ENCODE assay signal across 9 cellular contexts in genomic region chr11:14075118-14075601, GRCh38.
DNase-seq lines count a peak whose midpoint lies in the region; ATAC-seq and TF ChIP-seq lines count a peak whose summit lies in the region.
"Had no signal": no experiment of that assay in that cellular context is flagged by ENCODE, and none has a peak within 500 bp of the region (broad histone marks: within the 10 kb centered on the region; RNA-seq: fewer than 3 reads in every experiment).

No MANE protein-coding gene starts in this region.

- no peak for TF ChIP-seq CTCF in WTC11 (IDR thresholded peaks at IDR 0.05)

- peaks cover 26% of the 10 kb centered on the region for H3K4me1 Mint-ChIP-seq in WTC11
- H3K4me1 Mint-ChIP-seq in activated naive CD8-positive, alpha-beta T cell treated with anti-CD3 and anti-CD28 coated beads, Interleukin-2, amount 50 U/mL, for 24 hours: peaks cover 58% of the 10 kb centered on the region

- ATAC-seq in WTC11 (peak; percentile 54), HG02970 (IDR thresholded peaks at IDR 0.05; ENCODE audit: low FRiP score, unreplicated experiment) (no peak)
- peak; percentile 100 for ATAC-seq in activated naive CD8-positive, alpha-beta T cell treated with anti-CD3 and anti-CD28 coated beads, Interleukin-2, amount 50 U/mL, for 24 hours

- no peaks in the 10 kb centered on the region for H3K27me3 Mint-ChIP-seq in WTC11 (ENCODE audit: low read depth)
- H3K27me3 Mint-ChIP-seq in activated naive CD8-positive, alpha-beta T cell treated with anti-CD3 and anti-CD28 coated beads, Interleukin-2, amount 50 U/mL, for 24 hours: no peaks in the 10 kb centered on the region

- intact Hi-C loops in head of caudate nucleus (cut with DNase I) (no loop called here), cardiac septum (cut with DNase I) (no loop called here)

- DNase-seq in ELR (ENCODE audit: low read depth): peak; percentile 8
- DNase-seq in WTC11 (ENCODE audit: low spot score): peak; percentile 23
- peak; percentile 48 for DNase-seq in activated naive CD8-positive, alpha-beta T cell treated with anti-CD3 and anti-CD28 coated beads, Interleukin-2, amount 50 U/mL, for 24 hours
- peak; percentile 7 to 28 for DNase-seq in stimulated activated CD4-positive, alpha-beta T cell treated with anti-CD3 and anti-CD28 coated beads, Interleukin-1b, Interleukin-23, amount 100 ng/mL, for 1 hour (ENCODE audit: low read depth in 2 of 2)
- DNase-seq in head of caudate nucleus: no peak
- no peak for DNase-seq in cardiac septum (ENCODE audit: low spot score)
- no peak for DNase-seq in EL

- CTCF ChIA-PET in WTC11 (lab: Charles Lee): interaction anchor here (0.9 kb wide), 1 partner anchor 104 kb away, joined by 3 read pairs; no protein-coding TSS in a partner anchor

- POLR2A ChIA-PET in WTC11 (lab: Charles Lee): no interaction called here

- H3K27ac Mint-ChIP-seq in WTC11: no peak overlapping the region
- H3K27ac Mint-ChIP-seq in activated naive CD8-positive, alpha-beta T cell treated with anti-CD3 and anti-CD28 coated beads, Interleukin-2, amount 50 U/mL, for 24 hours: peak overlapping the region; percentile 61
- H3K27ac Mint-ChIP-seq: type B pancreatic cell had no signal

- no peaks in the 10 kb centered on the region for H3K9me3 Mint-ChIP-seq in WTC11
- no peaks in the 10 kb centered on the region for H3K9me3 Mint-ChIP-seq in activated naive CD8-positive, alpha-beta T cell treated with anti-CD3 and anti-CD28 coated beads, Interleukin-2, amount 50 U/mL, for 24 hours
- H3K9me3 Mint-ChIP-seq: type B pancreatic cell had no signal

- no peak overlapping the region for H3K4me3 Mint-ChIP-seq in WTC11
- H3K4me3 Mint-ChIP-seq in activated naive CD8-positive, alpha-beta T cell treated with anti-CD3 and anti-CD28 coated beads, Interleukin-2, amount 50 U/mL, for 24 hours: peak overlapping the region; percentile 66
- H3K4me3 Mint-ChIP-seq: type B pancreatic cell had no signal

- no peaks in the 10 kb centered on the region for H3K36me3 Mint-ChIP-seq in WTC11
- H3K36me3 Mint-ChIP-seq in activated naive CD8-positive, alpha-beta T cell treated with anti-CD3 and anti-CD28 coated beads, Interleukin-2, amount 50 U/mL, for 24 hours (ENCODE audit: low read depth): no peaks in the 10 kb centered on the region
- H3K36me3 Mint-ChIP-seq: type B pancreatic cell had no signal

TF ChIP-seq in WTC11, 78 proteins besides CTCF, POLR2A, EP300 and RAD21 (continues in another document):
- TF ChIP-seq MXD4 (CRISPR knock-in tag; IDR thresholded peaks at IDR 0.05; ENCODE audit: borderline replicate concordance) (no peak), AFF4 (CRISPR knock-in tag; IDR thresholded peaks at IDR 0.05; ENCODE audit: borderline replicate concordance) (no peak), CREB1 (CRISPR knock-in tag; IDR thresholded peaks at IDR 0.05) (no peak), CDX4 (CRISPR knock-in tag; IDR thresholded peaks at IDR 0.05; ENCODE audit: borderline replicate concordance) (no peak), ZNF396 (CRISPR knock-in tag; IDR thresholded peaks at IDR 0.05; ENCODE audit: borderline replicate concordance) (no peak), PREB (CRISPR knock-in tag; IDR thresholded peaks at IDR 0.05; ENCODE audit: borderline replicate concordance) (no peak), AR (CRISPR knock-in tag; IDR thresholded peaks at IDR 0.05) (no peak), GRHL2 (CRISPR knock-in tag; IDR thresholded peaks at IDR 0.05; ENCODE audit: insufficient replicate concordance, severe bottlenecking) (no peak)
- TF ChIP-seq, protein P1, sequence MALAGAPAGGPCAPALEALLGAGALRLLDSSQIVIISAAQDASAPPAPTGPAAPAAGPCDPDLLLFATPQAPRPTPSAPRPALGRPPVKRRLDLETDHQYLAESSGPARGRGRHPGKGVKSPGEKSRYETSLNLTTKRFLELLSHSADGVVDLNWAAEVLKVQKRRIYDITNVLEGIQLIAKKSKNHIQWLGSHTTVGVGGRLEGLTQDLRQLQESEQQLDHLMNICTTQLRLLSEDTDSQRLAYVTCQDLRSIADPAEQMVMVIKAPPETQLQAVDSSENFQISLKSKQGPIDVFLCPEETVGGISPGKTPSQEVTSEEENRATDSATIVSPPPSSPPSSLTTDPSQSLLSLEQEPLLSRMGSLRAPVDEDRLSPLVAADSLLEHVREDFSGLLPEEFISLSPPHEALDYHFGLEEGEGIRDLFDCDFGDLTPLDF (CRISPR knock-in tag; IDR thresholded peaks at IDR 0.05): no peak
- TF ChIP-seq, protein P2, sequence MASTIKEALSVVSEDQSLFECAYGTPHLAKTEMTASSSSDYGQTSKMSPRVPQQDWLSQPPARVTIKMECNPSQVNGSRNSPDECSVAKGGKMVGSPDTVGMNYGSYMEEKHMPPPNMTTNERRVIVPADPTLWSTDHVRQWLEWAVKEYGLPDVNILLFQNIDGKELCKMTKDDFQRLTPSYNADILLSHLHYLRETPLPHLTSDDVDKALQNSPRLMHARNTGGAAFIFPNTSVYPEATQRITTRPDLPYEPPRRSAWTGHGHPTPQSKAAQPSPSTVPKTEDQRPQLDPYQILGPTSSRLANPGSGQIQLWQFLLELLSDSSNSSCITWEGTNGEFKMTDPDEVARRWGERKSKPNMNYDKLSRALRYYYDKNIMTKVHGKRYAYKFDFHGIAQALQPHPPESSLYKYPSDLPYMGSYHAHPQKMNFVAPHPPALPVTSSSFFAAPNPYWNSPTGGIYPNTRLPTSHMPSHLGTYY (CRISPR knock-in tag; IDR thresholded peaks at IDR 0.05): no peak

Comparison
In these comparisons a context has a peak if more than half of its experiments do, and no peak if none do; other contexts are left out.
1. DNase-seq: peak in ELR (single experiment), WTC11 (single experiment), activated naive CD8-positive, alpha-beta T cell treated with anti-CD3 and anti-CD28 coated beads, Interleukin-2, amount 50 U/mL, for 24 hours (single experiment) and stimulated activated CD4-positive, alpha-beta T cell treated with anti-CD3 and anti-CD28 coated beads, Interleukin-1b, Interleukin-23, amount 100 ng/mL, for 1 hour (2 of 2); none in head of caudate nucleus (0 of 42), cardiac septum (single experiment) and EL (single experiment).